Comparison of ENCODE assay signal across 19 cellular contexts in genomic region chr14:58703149-58703509, GRCh38.
"Had no signal": no experiment of that assay in that cellular context is flagged by ENCODE, and none has a peak within 500 bp of the region (broad histone marks: within the 10 kb centered on the region; RNA-seq: fewer than 3 reads in every experiment).

No MANE protein-coding gene starts in this region.

- H3K4me1 Mint-ChIP-seq: activated CD4-positive, alpha-beta T cell treated with anti-CD3 and anti-CD28 coated beads, Interleukin-2, amount 10 ng/mL, durations not matched to agents 24 days and 14 days; activated naive CD8-positive, alpha-beta T cell treated with anti-CD3 and anti-CD28 coated beads for 36 hours had no signal

- H3K4me3 Mint-ChIP-seq: activated CD4-positive, alpha-beta T cell treated with anti-CD3 and anti-CD28 coated beads, Interleukin-2, amount 10 ng/mL, durations not matched to agents 24 days and 14 days; activated naive CD8-positive, alpha-beta T cell treated with anti-CD3 and anti-CD28 coated beads for 36 hours; natural killer cell treated with Interleukin-12 subunit alpha and Interleukin-12 subunit beta and Interleukin-15 and Interleukin-18, amount 100 ng/mL, for 72 hours; T-helper 1 cell treated with Interleukin-12 subunit alpha and Interleukin-12 subunit beta and Interleukin-4 antibody, amounts not matched to agents 30 μg/mL and 1 μg/mL, for 36 hours had no signal

- H3K4me3 ChIP-seq: dorsolateral prefrontal cortex, gastrocnemius medialis, lung had no signal

- H3K27ac Mint-ChIP-seq: activated CD4-positive, alpha-beta T cell treated with anti-CD3 and anti-CD28 coated beads, Interleukin-2, amount 10 ng/mL, durations not matched to agents 24 days and 14 days; activated naive CD8-positive, alpha-beta T cell treated with anti-CD3 and anti-CD28 coated beads for 36 hours; natural killer cell treated with Interleukin-12 subunit alpha and Interleukin-12 subunit beta and Interleukin-15 and Interleukin-18, amount 100 ng/mL, for 72 hours; T-helper 1 cell treated with Interleukin-12 subunit alpha and Interleukin-12 subunit beta and Interleukin-4 antibody, amounts not matched to agents 30 μg/mL and 1 μg/mL, for 36 hours had no signal

- ATAC-seq: gastrocnemius medialis; left lobe of liver; natural killer cell treated with Interleukin-12 subunit alpha and Interleukin-12 subunit beta and Interleukin-15 and Interleukin-18, amount 100 ng/mL, for 72 hours; stimulated activated naive CD8-positive, alpha-beta T cell treated with anti-CD3 and anti-CD28 coated beads, Interleukin-15, Interleukin-2, amounts not matched to agents 100 U/mL and 50 U/mL, for 24 hours had no signal

- DNase-seq: activated CD4-positive, alpha-beta T cell treated with anti-CD3 and anti-CD28 coated beads, Interleukin-2, amount 10 ng/mL, durations not matched to agents 24 days and 14 days; activated CD8-positive, alpha-beta memory T cell treated with anti-CD3 and anti-CD28 coated beads, Interleukin-2, amount 50 U/mL, for 4 hours; activated naive CD8-positive, alpha-beta T cell treated with anti-CD3 and anti-CD28 coated beads for 36 hours; activated T-cell treated with anti-CD3 and anti-CD28 coated beads, Interleukin-2, amount 50 U/mL, for 48 hours; amygdala; dorsolateral prefrontal cortex; erythroblast; gastrocnemius medialis; head of caudate nucleus; nucleus accumbens; retina; stimulated activated CD4-positive, alpha-beta T cell treated with anti-CD3 and anti-CD28 coated beads, Interleukin-12 subunit alpha, Interleukin-12 subunit beta, amount 100 ng/mL, for 4 hours; stimulated activated CD4-positive, alpha-beta T cell treated with anti-CD3 and anti-CD28 coated beads, Interleukin-2, amount 100 ng/mL, for 24 hours; stimulated activated naive CD8-positive, alpha-beta T cell treated with anti-CD3 and anti-CD28 coated beads, Interleukin-15, Interleukin-2, amounts not matched to agents 100 U/mL and 50 U/mL, for 24 hours; trophoblast cell had no signal

- H3K36me3 Mint-ChIP-seq: activated naive CD8-positive, alpha-beta T cell treated with anti-CD3 and anti-CD28 coated beads for 36 hours; natural killer cell treated with Interleukin-12 subunit alpha and Interleukin-12 subunit beta and Interleukin-15 and Interleukin-18, amount 100 ng/mL, for 72 hours had no signal

- H3K9me3 Mint-ChIP-seq: activated CD4-positive, alpha-beta T cell treated with anti-CD3 and anti-CD28 coated beads, Interleukin-2, amount 10 ng/mL, durations not matched to agents 24 days and 14 days; activated naive CD8-positive, alpha-beta T cell treated with anti-CD3 and anti-CD28 coated beads for 36 hours; natural killer cell treated with Interleukin-12 subunit alpha and Interleukin-12 subunit beta and Interleukin-15 and Interleukin-18, amount 100 ng/mL, for 72 hours; T-helper 1 cell treated with Interleukin-12 subunit alpha and Interleukin-12 subunit beta and Interleukin-4 antibody, amounts not matched to agents 30 μg/mL and 1 μg/mL, for 36 hours had no signal
